1 cellular context compared by ENCODE assay signal in genomic region chr1:241048558-241048957, GRCh38.
A peak's percentile ranks its signal among the peaks of the same experiment; 100 is the strongest.
TF ChIP-seq lines count a peak whose summit lies in the region.

No MANE protein-coding gene starts in this region.

TF ChIP-seq in H1, 55 proteins besides CTCF, POLR2A, EP300 and RAD21:
- TF ChIP-seq MAFK (IDR thresholded peaks at IDR 0.05; ENCODE audit: low read depth, low read length) = no peak
- TF ChIP-seq CTBP2 (IDR thresholded peaks at IDR 0.05; ENCODE audit: borderline replicate concordance, insufficient read depth, insufficient read length, low read length) = no peak
- peak; percentile 83 for TF ChIP-seq POU5F1 (IDR thresholded peaks at IDR 0.05; ENCODE audit: low read depth, low read length)
